8 cellular contexts compared by ENCODE assay signal in the genomic region with DNA sequence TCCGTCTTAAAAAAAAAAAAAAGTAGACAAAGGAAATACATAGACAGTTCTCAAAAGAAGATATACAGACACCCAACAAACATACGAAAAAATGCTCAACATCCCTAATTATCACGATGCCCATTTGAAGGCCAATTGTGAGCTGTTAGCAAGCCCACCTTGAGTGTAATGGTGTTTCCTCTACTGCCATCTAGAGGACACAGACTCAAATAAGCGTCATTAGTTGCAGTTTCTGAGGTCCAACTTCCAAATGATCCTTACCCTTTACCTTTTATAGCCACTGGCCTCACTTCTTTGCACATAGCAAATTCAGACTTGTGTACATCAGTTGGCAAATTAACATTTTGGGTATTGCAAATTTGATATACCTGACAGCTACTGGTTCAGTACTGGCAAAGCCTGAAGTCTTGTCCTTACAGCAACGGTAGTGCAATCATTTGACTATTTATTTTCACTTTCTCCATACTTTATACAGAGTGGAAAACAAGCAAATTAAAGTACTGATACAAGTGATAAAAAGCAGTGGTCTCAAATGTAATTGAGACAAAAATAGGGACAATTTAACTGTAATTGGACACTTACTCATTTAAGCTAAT.
A peak's percentile ranks its signal among the peaks of the same experiment; 100 is the strongest.
DNase-seq lines count a peak whose midpoint lies in the region; ATAC-seq and TF ChIP-seq lines count a peak whose summit lies in the region.

No MANE protein-coding gene starts in this region.

- no peaks in the 10 kb centered on the region for H3K4me1 Mint-ChIP-seq in HFFc6 (ENCODE audit: low read depth)
- H3K4me1 Mint-ChIP-seq in CD4-positive, alpha-beta T cell (ENCODE audit: low read depth): no peaks in the 10 kb centered on the region

- H3K27me3 ChIP-seq in kidney epithelial cell (ENCODE audit: control insufficient read depth, insufficient read depth, low read length): no peaks in the 10 kb centered on the region
- H3K27me3 ChIP-seq in CD4-positive, alpha-beta T cell (ENCODE audit: control insufficient read depth, insufficient read depth, low read length): no peaks in the 10 kb centered on the region

- no peaks in the 10 kb centered on the region for H3K36me3 ChIP-seq in kidney epithelial cell (ENCODE audit: control insufficient read depth, insufficient read depth, low read length)

- no peak for ATAC-seq in CD4-positive, alpha-beta T cell (ENCODE audit: poor library complexity)
- ATAC-seq in GM19467 (IDR thresholded peaks at IDR 0.05; ENCODE audit: unreplicated experiment): no peak

- H3K4me3 Mint-ChIP-seq in HFFc6: no peak overlapping the region
- H3K4me3 Mint-ChIP-seq in CD4-positive, alpha-beta T cell: no peak overlapping the region

- intact Hi-C loops in CD4-positive, alpha-beta T cell (cut with DNase I, micrococcal nuclease): no loop called here

- no peaks in the 10 kb centered on the region for H3K9me3 ChIP-seq in CD4-positive, alpha-beta T cell (ENCODE audit: control insufficient read depth, low read length)

- POLR2A ChIA-PET in CD4-positive, alpha-beta T cell (lab: Charles Lee): no interaction called here

- H3K9me3 Mint-ChIP-seq in HFFc6: peaks cover 24% of the 10 kb centered on the region; the same call in 1 of the 2 replicates
- peaks cover 3% of the 10 kb centered on the region for H3K9me3 Mint-ChIP-seq in CD4-positive, alpha-beta T cell

- DNase-seq in Caki2 (ENCODE audit: low read depth) (peak; percentile 26), HFFc6 (peak; percentile 16), SK-N-DZ (ENCODE audit: low spot score) (peak; percentile 67), kidney epithelial cell (ENCODE audit: low read depth) (no peak), GM19240 (ENCODE audit: insufficient read length, low spot score) (no peak), DMS153 treated with DMSO at 0.1 percent for 48 hours (lab: John Stamatoyannopoulos, UW; ENCODE audit: unreplicated experiment) (no peak)
- no peak for DNase-seq in CD4-positive, alpha-beta T cell

- H3K27ac Mint-ChIP-seq in HFFc6: no peak overlapping the region
- no peak overlapping the region for H3K27ac Mint-ChIP-seq in CD4-positive, alpha-beta T cell

- in situ Hi-C loops in Caki2 (cut with HindIII; ENCODE audit: low pct_unique_long_range_greater_than_20kb, low sequenced_read_pairs): no loop called here

- CTCF ChIA-PET in CD4-positive, alpha-beta T cell (lab: Charles Lee): no interaction called here

- no peak overlapping the region for H3K27ac ChIP-seq in CD4-positive, alpha-beta T cell (ENCODE audit: low read depth, low read length)

- H3K36me3 Mint-ChIP-seq in HFFc6 (ENCODE audit: low read depth): no peaks in the 10 kb centered on the region
- H3K36me3 Mint-ChIP-seq in CD4-positive, alpha-beta T cell (ENCODE audit: low read depth): no peaks in the 10 kb centered on the region

- no peak overlapping the region for H3K4me3 ChIP-seq in kidney epithelial cell (ENCODE audit: low read depth, low read length)

- TF ChIP-seq CTCF in HFFc6 (IDR thresholded peaks at IDR 0.05) (peak; percentile 71), kidney epithelial cell (IDR thresholded peaks at IDR 0.05; ENCODE audit: insufficient read depth, low read length, poor library complexity, severe bottlenecking) (peak; percentile 22)
- TF ChIP-seq CTCF in CD4-positive, alpha-beta T cell (IDR thresholded peaks at IDR 0.05): no peak

- no peaks in the 10 kb centered on the region; the same call in 1 of the 2 replicates for H3K27me3 Mint-ChIP-seq in HFFc6 (ENCODE audit: insufficient read depth)
- H3K27me3 Mint-ChIP-seq in CD4-positive, alpha-beta T cell: no peaks in the 10 kb centered on the region

Comparison
In these comparisons a context has a peak if more than half of its experiments do, and no peak if none do; other contexts are left out.
1. DNase-seq: peak in Caki2 (single experiment), HFFc6 (single experiment) and SK-N-DZ (single experiment); none in kidney epithelial cell (single experiment), CD4-positive, alpha-beta T cell (0 of 10), GM19240 (single experiment) and DMS153 treated with DMSO at 0.1 percent for 48 hours (single experiment).